Comparison of ENCODE assay signal across 37 cellular contexts in genomic region chr10:722281-723060, GRCh38. TPM values are rescaled to one million over a fixed set of nuclear protein-coding genes. Genes with fewer than 3 reads are reported as not detected.
DNase-seq lines count a peak whose midpoint lies in the region; ATAC-seq, FAIRE-seq and TF ChIP-seq lines count a peak whose summit lies in the region.
"Had no signal": no experiment of that assay in that cellular context is flagged by ENCODE, and none has a peak within 500 bp of the region (broad histone marks: within the 10 kb centered on the region; RNA-seq: fewer than 3 reads in every experiment).

No MANE protein-coding gene starts in this region.

- H3K18ac ChIP-seq in H9 (ENCODE audit: insufficient read length, low read depth, low read length) (no peak overlapping the region), neuronal stem cell (ENCODE audit: low read length) (peak overlapping the region; percentile 80), trophoblast cell (ENCODE audit: low read length) (no peak overlapping the region)

- H2BK120ac ChIP-seq in H9 (ENCODE audit: low read depth, low read length, poor library complexity, severe bottlenecking) (no peak overlapping the region), neuronal stem cell (ENCODE audit: low read depth, low read length) (no peak overlapping the region), trophoblast cell (ENCODE audit: insufficient read depth, low read length, poor library complexity) (no peak overlapping the region)

- no peaks in the 10 kb centered on the region for H4K20me1 ChIP-seq in H9 (ENCODE audit: control insufficient read depth, insufficient read depth, insufficient read length)
- H4K20me1 ChIP-seq: BLaER1; BLaER1 treated with 17β-estradiol and CSF1 and Interleukin-3, amounts not matched to agents 10 nM and 100 nM had no signal

- no peak for FAIRE-seq in kidney (lab: Jason Lieb, UNC)
- FAIRE-seq: A204.1, A549, D721Med had no signal

- no peaks in the 10 kb centered on the region for H3K27me3 ChIP-seq in H9 (ENCODE audit: insufficient read depth, low read length)
- peaks cover 0 to 4% (median 0%) of the 10 kb centered on the region in 3 experiments for H3K27me3 ChIP-seq in neuronal stem cell (ENCODE audit: control insufficient read depth in 3 of 3, insufficient read depth in 3 of 3, low read depth in 1 of 3, low read length in 3 of 3)
- H3K27me3 ChIP-seq in trophoblast cell (ENCODE audit: insufficient read depth, low read length): no peaks in the 10 kb centered on the region
- H3K27me3 ChIP-seq in tibial artery: peaks cover 0 to 17% of the 10 kb centered on the region in 2 donors
- H3K27me3 ChIP-seq: BE2C, BLaER1 had no signal

- H4K91ac ChIP-seq in H9 (ENCODE audit: insufficient read length, low read depth, low read length): no peak overlapping the region
- H4K91ac ChIP-seq in neuronal stem cell (ENCODE audit: low read depth, low read length, poor library complexity): no peak overlapping the region
- no peak overlapping the region for H4K91ac ChIP-seq in trophoblast cell (ENCODE audit: low read depth, low read length)

- no peak overlapping the region for H3K4ac ChIP-seq in H9 (ENCODE audit: low read depth, low read length)
- no peak overlapping the region for H3K4ac ChIP-seq in neuronal stem cell (ENCODE audit: low read length)
- no peak overlapping the region for H3K4ac ChIP-seq in trophoblast cell (ENCODE audit: low read depth, low read length)

- H2BK5ac ChIP-seq in H9 (ENCODE audit: insufficient read length, low read length) (no peak overlapping the region), neuronal stem cell (ENCODE audit: low read length) (no peak overlapping the region), trophoblast cell (ENCODE audit: low read depth, low read length, poor library complexity) (no peak overlapping the region)

- 0 out of 7 replicates have a peak, but pooled peaks cover 0 to 4% (median 0%) of the 10 kb centered on the region in 3 experiments for H3K36me3 Mint-ChIP-seq in H9 (ENCODE audit: insufficient read depth in 1 of 3, low read depth in 3 of 3)
- H3K36me3 Mint-ChIP-seq in activated CD8-positive, alpha-beta memory T cell treated with anti-CD3 and anti-CD28 coated beads, Interleukin-2, amount 10 ng/mL, durations not matched to agents 7 days and 5 days: no peaks in the 10 kb centered on the region
- H3K36me3 Mint-ChIP-seq: CD14-positive monocyte; CD4-positive, alpha-beta memory T cell; CD4-positive, CD25-positive, alpha-beta regulatory T cell; CD8-positive, alpha-beta T cell had no signal

- H2AK5ac ChIP-seq in H9 (ENCODE audit: insufficient read length, low read length) (no peak overlapping the region), neuronal stem cell (ENCODE audit: low read depth, low read length) (peak overlapping the region; percentile 60), trophoblast cell (ENCODE audit: low read length) (no peak overlapping the region)

- DNase-seq in H9: no peak
- DNase-seq in kidney: peak; percentile 72
- no peak for DNase-seq in neuronal stem cell (ENCODE audit: low spot score)
- peak; percentile 96 to 97 for DNase-seq in trophoblast cell
- DNase-seq in tibial artery: no peak
- DNase-seq in stimulated activated CD4-positive, alpha-beta T cell treated with anti-CD3 and anti-CD28 coated beads, Interleukin-4, amount 100 ng/mL, for 24 hours: no peak
- no peak for DNase-seq in activated CD8-positive, alpha-beta memory T cell treated with anti-CD3 and anti-CD28 coated beads, Interleukin-2, amount 10 ng/mL, durations not matched to agents 7 days and 5 days
- DNase-seq in cerebellum (ENCODE audit: low spot score): no peak
- DNase-seq: 8988T; ACHN; AML-193; BE2C; C1 segment of cervical spinal cord; Caco-2; Calu3; CD4-positive, alpha-beta memory T cell; CD4-positive, alpha-beta T cell; CD4-positive, CD25-positive, alpha-beta regulatory T cell; CD8-positive, alpha-beta memory T cell; CD8-positive, alpha-beta T cell; COR-L47; DMS 273 treated with DMSO at 0.1 percent for 48 hours; DMS153; DMS53; DMS79; DMS79 treated with DMSO at 0.1 percent for 48 hours; DND-41; EL had no signal

- intact Hi-C loops in kidney (cut with DNase I) (no loop called here), tibial artery (cut with DNase I; ENCODE audit: low total_unique reads) (no loop called here)

- H3K56ac ChIP-seq in H9 (ENCODE audit: insufficient read length, low read depth, low read length): no peak overlapping the region

- H4K5ac ChIP-seq in H9 (ENCODE audit: insufficient read length, low read depth, low read length): no peak overlapping the region

- H3K9ac ChIP-seq in H9 (ENCODE audit: extremely low read depth, insufficient read length, low read length): no peak overlapping the region
- H3K9ac ChIP-seq in kidney (ENCODE audit: low read length in 2 of 2): no peak overlapping the region
- H3K9ac ChIP-seq in neuronal stem cell (ENCODE audit: low read depth, low read length, poor library complexity): peak overlapping the region; percentile 39
- no peak overlapping the region for H3K9ac ChIP-seq in trophoblast cell (ENCODE audit: low read length)
- H3K9ac ChIP-seq: BLaER1; BLaER1 treated with 17β-estradiol and CSF1 and Interleukin-3, amounts not matched to agents 10 nM and 100 nM had no signal

- H3K4me3 ChIP-seq in kidney (ENCODE audit: low read length in 2 of 2): no peak overlapping the region
- H3K4me3 ChIP-seq in neuronal stem cell (ENCODE audit: low read length in 2 of 2): peak overlapping the region in 1 of 2 donors; percentile 26
- no peak overlapping the region for H3K4me3 ChIP-seq in trophoblast cell (ENCODE audit: low read depth, low read length)
- no peak overlapping the region for H3K4me3 ChIP-seq in tibial artery
- H3K4me3 ChIP-seq: A549; BLaER1; BLaER1 treated with 17β-estradiol and CSF1 and Interleukin-3, amounts not matched to agents 10 nM and 100 nM had no signal

- H2BK12ac ChIP-seq in H9 (ENCODE audit: insufficient read length, low read depth, low read length): no peak overlapping the region
- no peak overlapping the region for H2BK12ac ChIP-seq in neuronal stem cell (ENCODE audit: low read length)
- H2BK12ac ChIP-seq in trophoblast cell (ENCODE audit: low read length): no peak overlapping the region

- no peaks in the 10 kb centered on the region for H3K23me2 ChIP-seq in H9 (ENCODE audit: insufficient read length, low read depth, low read length, poor library complexity, severe bottlenecking)

- H3K23ac ChIP-seq in H9 (ENCODE audit: insufficient read length, low read depth, low read length) (no peak overlapping the region), neuronal stem cell (ENCODE audit: low read depth, low read length, poor library complexity) (no peak overlapping the region), trophoblast cell (ENCODE audit: low read length) (no peak overlapping the region)

- H2BK20ac ChIP-seq in H9 (ENCODE audit: low read depth, low read length, poor library complexity, severe bottlenecking): no peak overlapping the region

- H3K4me2 ChIP-seq in H9 (ENCODE audit: insufficient read depth, insufficient read length, low read length) (no peak overlapping the region), neuronal stem cell (ENCODE audit: insufficient read depth, low read length, poor library complexity, severe bottlenecking) (no peak overlapping the region), trophoblast cell (ENCODE audit: low read length) (no peak overlapping the region)
- H3K4me2 ChIP-seq: A549; BLaER1; BLaER1 treated with 17β-estradiol and CSF1 and Interleukin-3, amounts not matched to agents 10 nM and 100 nM had no signal

- ATAC-seq in activated CD8-positive, alpha-beta memory T cell treated with anti-CD3 and anti-CD28 coated beads, Interleukin-2, amount 10 ng/mL, durations not matched to agents 7 days and 5 days: no peak
- ATAC-seq: A549; CD8-positive, alpha-beta T cell had no signal

- H3T11ph ChIP-seq in H9 (ENCODE audit: low read length): no peak overlapping the region

- no peaks in the 10 kb centered on the region for H3K36me3 ChIP-seq in kidney (ENCODE audit: control insufficient read depth in 1 of 2, insufficient read depth in 2 of 2, low read length in 2 of 2)
- no peaks in the 10 kb centered on the region for H3K36me3 ChIP-seq in neuronal stem cell (replicated peaks in 1 of 2; ENCODE audit: control insufficient read depth in 2 of 2, insufficient read depth in 2 of 2, low read length in 2 of 2)
- no peaks in the 10 kb centered on the region for H3K36me3 ChIP-seq in trophoblast cell (ENCODE audit: control insufficient read depth in 1 of 2, insufficient read depth in 2 of 2, low read length in 2 of 2)
- H3K36me3 ChIP-seq in tibial artery: no peaks in the 10 kb centered on the region
- H3K36me3 ChIP-seq: BE2C; BLaER1; BLaER1 treated with 17β-estradiol and CSF1 and Interleukin-3, amounts not matched to agents 10 nM and 100 nM had no signal

- H3K4me3 Mint-ChIP-seq in H9: no peak overlapping the region
- no peak overlapping the region for H3K4me3 Mint-ChIP-seq in activated CD8-positive, alpha-beta memory T cell treated with anti-CD3 and anti-CD28 coated beads, Interleukin-2, amount 10 ng/mL, durations not matched to agents 7 days and 5 days
- H3K4me3 Mint-ChIP-seq: B cell; CD14-positive monocyte; CD4-positive, alpha-beta memory T cell; CD4-positive, alpha-beta T cell; CD4-positive, CD25-positive, alpha-beta regulatory T cell; CD8-positive, alpha-beta memory T cell; CD8-positive, alpha-beta T cell had no signal

- TF ChIP-seq CTCF in H9 (conservative IDR thresholded peaks at IDR 0.05) (no peak), kidney (IDR thresholded peaks at IDR 0.05; ENCODE audit: borderline replicate concordance, extremely low read depth, insufficient read depth) (no peak), tibial artery (IDR thresholded peaks at IDR 0.05) (no peak)

- H3K27ac Mint-ChIP-seq in H9: no peak overlapping the region; a peak in 1 of 7 replicates
- no peak overlapping the region for H3K27ac Mint-ChIP-seq in activated CD8-positive, alpha-beta memory T cell treated with anti-CD3 and anti-CD28 coated beads, Interleukin-2, amount 10 ng/mL, durations not matched to agents 7 days and 5 days
- H3K27ac Mint-ChIP-seq: B cell; CD14-positive monocyte; CD4-positive, alpha-beta memory T cell; CD4-positive, alpha-beta T cell; CD4-positive, CD25-positive, alpha-beta regulatory T cell; CD8-positive, alpha-beta memory T cell; CD8-positive, alpha-beta T cell had no signal

- H3K4me1 Mint-ChIP-seq in H9: no peaks in the 10 kb centered on the region
- H3K4me1 Mint-ChIP-seq in activated CD8-positive, alpha-beta memory T cell treated with anti-CD3 and anti-CD28 coated beads, Interleukin-2, amount 10 ng/mL, durations not matched to agents 7 days and 5 days: no peaks in the 10 kb centered on the region
- H3K4me1 Mint-ChIP-seq: B cell; CD14-positive monocyte; CD4-positive, CD25-positive, alpha-beta regulatory T cell; CD8-positive, alpha-beta memory T cell had no signal

- H3K79me1 ChIP-seq in H9 (ENCODE audit: insufficient read depth, low read depth, low read length, poor library complexity, severe bottlenecking) (no peaks in the 10 kb centered on the region), neuronal stem cell (ENCODE audit: low read depth, low read length) (no peaks in the 10 kb centered on the region), trophoblast cell (ENCODE audit: low read length) (no peaks in the 10 kb centered on the region)

- no peaks in the 10 kb centered on the region for H3K4me1 ChIP-seq in H9 (ENCODE audit: insufficient read depth, low read length)
- H3K4me1 ChIP-seq in kidney (ENCODE audit: control insufficient read depth in 1 of 2, insufficient read depth in 1 of 2, low read depth in 1 of 2, low read length in 2 of 2): no peaks in the 10 kb centered on the region
- H3K4me1 ChIP-seq in neuronal stem cell (ENCODE audit: control insufficient read depth in 2 of 2, insufficient read depth in 1 of 2, low read depth in 1 of 2, low read length in 2 of 2): no peaks in the 10 kb centered on the region
- H3K4me1 ChIP-seq in trophoblast cell (ENCODE audit: control insufficient read depth in 1 of 2, insufficient read depth in 2 of 2, low read length in 2 of 2): no peaks in the 10 kb centered on the region
- no peaks in the 10 kb centered on the region for H3K4me1 ChIP-seq in tibial artery
- H3K4me1 ChIP-seq: A549; BE2C; BLaER1; BLaER1 treated with 17β-estradiol and CSF1 and Interleukin-3, amounts not matched to agents 10 nM and 100 nM; Caco-2 had no signal

- WGBS in H9 (ENCODE audit: extremely low coverage, insufficient read length, low lambda C conversion rate): no CpG with 5 or more reads among the region's 26 CpGs
- no CpG with 5 or more reads among the region's 26 CpGs for WGBS in neuronal stem cell (ENCODE audit: extremely low coverage in 2 of 2, insufficient read length in 2 of 2, insufficient replicate concordance in 1 of 2), 2 donors
- WGBS in trophoblast cell (ENCODE audit: extremely low coverage, insufficient coverage, insufficient read length): no CpG with 5 or more reads among the region's 26 CpGs

- H3K9me3 ChIP-seq in H9 (ENCODE audit: control insufficient read depth, low read depth, low read length) (no peaks in the 10 kb centered on the region), kidney (ENCODE audit: control insufficient read depth in 1 of 2, low read length in 2 of 2) (no peaks in the 10 kb centered on the region), neuronal stem cell (replicated peaks in 1 of 2; ENCODE audit: control insufficient read depth in 2 of 2, insufficient read depth in 1 of 2, low read depth in 1 of 2, low read length in 2 of 2) (peaks cover 0 to 8% of the 10 kb centered on the region in 2 donors), trophoblast cell (ENCODE audit: insufficient read depth, low read depth, low read length) (peaks cover 6% of the 10 kb centered on the region), tibial artery (no peaks in the 10 kb centered on the region)
- H3K9me3 ChIP-seq: A549, BE2C had no signal

- no peak overlapping the region for H4K12ac ChIP-seq in trophoblast cell (ENCODE audit: low read depth, low read length)

- no peak overlapping the region for H3K27ac ChIP-seq in H9 (ENCODE audit: insufficient read length, low read depth, low read length)
- H3K27ac ChIP-seq in kidney (ENCODE audit: low read depth in 2 of 2, low read length in 2 of 2): no peak overlapping the region
- H3K27ac ChIP-seq in neuronal stem cell (replicated peaks; ENCODE audit: low read length): no peak overlapping the region
- no peak overlapping the region for H3K27ac ChIP-seq in trophoblast cell (ENCODE audit: low read depth, low read length)
- H3K27ac ChIP-seq in tibial artery: no peak overlapping the region
- H3K27ac ChIP-seq: 22Rv1; A549; BLaER1; BLaER1 treated with 17β-estradiol and CSF1 and Interleukin-3, amounts not matched to agents 10 nM and 100 nM; C4-2B had no signal

- no peak overlapping the region for H2AFZ ChIP-seq in H9 (ENCODE audit: low read length)
- no peak overlapping the region for H2AFZ ChIP-seq in neuronal stem cell (ENCODE audit: low read length)
- H2AFZ ChIP-seq in trophoblast cell (ENCODE audit: insufficient read depth, low read length, poor library complexity): no peak overlapping the region

- H3K79me2 ChIP-seq in H9 (ENCODE audit: insufficient read depth, low read length) (no peaks in the 10 kb centered on the region), trophoblast cell (ENCODE audit: control insufficient read depth, insufficient read depth, low read length, poor library complexity) (no peaks in the 10 kb centered on the region)

- H2BK15ac ChIP-seq in H9 (ENCODE audit: low read depth, low read length) (no peak overlapping the region), neuronal stem cell (ENCODE audit: low read length) (no peak overlapping the region)

- peaks cover 14% of the 10 kb centered on the region; the same call in 1 of the 2 replicates for H3K27me3 Mint-ChIP-seq in H9 (ENCODE audit: low read depth)
- no peaks in the 10 kb centered on the region for H3K27me3 Mint-ChIP-seq in activated CD8-positive, alpha-beta memory T cell treated with anti-CD3 and anti-CD28 coated beads, Interleukin-2, amount 10 ng/mL, durations not matched to agents 7 days and 5 days
- H3K27me3 Mint-ChIP-seq: CD4-positive, CD25-positive, alpha-beta regulatory T cell had no signal

- H4K8ac ChIP-seq in H9 (replicated peaks; ENCODE audit: insufficient read length, low read depth, low read length): no peak overlapping the region
- H4K8ac ChIP-seq in neuronal stem cell (ENCODE audit: low read depth, low read length): no peak overlapping the region
- no peak overlapping the region for H4K8ac ChIP-seq in trophoblast cell (ENCODE audit: low read depth, low read length)

- CTCF ChIA-PET in activated CD8-positive, alpha-beta memory T cell treated with anti-CD3 and anti-CD28 coated beads, Interleukin-2, amount 10 ng/mL, durations not matched to agents 7 days and 5 days (lab: Charles Lee): no interaction called here

- H3K9me3 Mint-ChIP-seq in H9: peaks cover 6 to 11% of the 10 kb centered on the region in 2 experiments; a peak in 3 of 5 replicates
- no peaks in the 10 kb centered on the region for H3K9me3 Mint-ChIP-seq in activated CD8-positive, alpha-beta memory T cell treated with anti-CD3 and anti-CD28 coated beads, Interleukin-2, amount 10 ng/mL, durations not matched to agents 7 days and 5 days (ENCODE audit: low read depth)
- H3K9me3 Mint-ChIP-seq: CD4-positive, alpha-beta T cell; CD8-positive, alpha-beta T cell had no signal

- H3K14ac ChIP-seq in H9 (ENCODE audit: insufficient read depth, low read length) (peak overlapping the region; percentile 28; the same call in 1 of the 2 replicates), neuronal stem cell (ENCODE audit: low read length) (peak overlapping the region; percentile 1), trophoblast cell (ENCODE audit: low read length) (no peak overlapping the region)

RNA-seq across cellular contexts. Expression of gene DIP2C, which starts 33.0 kb away (rescaled TPM):
- total RNA-seq in H9 (2021) (7.6 and 7.9 TPM in 2 replicates), kidney (22.6 TPM), cerebellum (32.5 TPM)
- 6.2 TPM for polyA plus RNA-seq in kidney (ENCODE audit: insufficient read depth, low read depth, low replicate concordance)
- 8.1 TPM for polyA plus RNA-seq in neuronal stem cell (2013, experiment 1 of 2)
- 8.4 TPM for polyA plus RNA-seq in neuronal stem cell (2013, experiment 2 of 2)
- polyA plus RNA-seq in trophoblast cell (2013): 6.9 and 7.0 TPM in 2 replicates
- total RNA-seq in activated CD8-positive, alpha-beta memory T cell treated with anti-CD3 and anti-CD28 coated beads, Interleukin-2, amount 10 ng/mL, durations not matched to agents 7 days and 5 days: under 1 TPM; 0.26 to 0.99 TPM
- polyA plus RNA-seq: CD14-positive monocyte had no signal

Comparison
In these comparisons a context has a peak if more than half of its experiments do, and no peak if none do; other contexts are left out.
1. DNase-seq: peak in kidney (single experiment) and trophoblast cell (2 of 2); none in H9 (single experiment), neuronal stem cell (single experiment), tibial artery (0 of 2), stimulated activated CD4-positive, alpha-beta T cell treated with anti-CD3 and anti-CD28 coated beads, Interleukin-4, amount 100 ng/mL, for 24 hours (single experiment), activated CD8-positive, alpha-beta memory T cell treated with anti-CD3 and anti-CD28 coated beads, Interleukin-2, amount 10 ng/mL, durations not matched to agents 7 days and 5 days (single experiment) and cerebellum (single experiment).